ENCODE assay signal across 23 cellular contexts in the genomic region with DNA sequence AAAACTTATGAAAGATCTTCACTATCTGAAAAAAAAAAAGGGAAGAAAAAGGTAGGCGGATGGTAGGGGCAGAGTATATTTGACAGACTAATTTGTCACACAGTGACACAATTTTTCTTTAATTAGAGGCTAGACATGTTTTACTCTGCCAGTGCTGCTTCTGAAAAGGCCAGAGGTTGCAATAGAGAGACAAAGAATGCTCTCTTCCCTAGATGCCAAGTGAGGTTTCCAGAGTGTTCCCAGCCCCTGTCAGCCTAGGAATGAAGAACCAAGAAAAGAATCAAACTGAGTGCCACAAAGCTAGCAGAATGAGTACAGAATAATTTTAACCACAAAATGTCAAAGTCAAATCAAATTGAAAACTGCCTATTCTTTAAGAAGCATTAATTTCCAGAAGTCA. TPM values are rescaled to one million over a fixed set of nuclear protein-coding genes. Genes with fewer than 3 reads are reported as not detected.
A peak's percentile ranks its signal among the peaks of the same experiment; 100 is the strongest.
DNase-seq lines count a peak whose midpoint lies in the region; FAIRE-seq and TF ChIP-seq lines count a peak whose summit lies in the region.
"Had no signal": no experiment of that assay in that cellular context is flagged by ENCODE, and none has a peak within 500 bp of the region (broad histone marks: within the 10 kb centered on the region; RNA-seq: fewer than 3 reads in every experiment).

No MANE protein-coding gene starts in this region.

- intact Hi-C loops in activated CD4-positive, alpha-beta T cell treated with anti-CD3 and anti-CD28 coated beads, Interleukin-2, amount 10 ng/mL, durations not matched to agents 24 days and 14 days (cut with micrococcal nuclease) = no loop called here

- H3K4me3 Mint-ChIP-seq in activated CD4-positive, alpha-beta T cell treated with anti-CD3 and anti-CD28 coated beads, Interleukin-2, amount 10 ng/mL, durations not matched to agents 24 days and 14 days = no peak overlapping the region
- no peak overlapping the region for H3K4me3 Mint-ChIP-seq in HFFc6
- H3K4me3 Mint-ChIP-seq: activated naive CD4-positive, alpha-beta T cell treated with anti-CD3 and anti-CD28 coated beads, Interleukin-2, amount 10 ng/mL, durations not matched to agents 7 days and 5 days; stimulated activated naive B cell treated with anti-CD40 and anti-IgM and Interleukin-4, amounts not matched to agents 10 μg/mL and 1 μg/mL and 100 μg/mL, for 72 hours; T-helper 2 cell treated with Interferon-gamma antibody and Interleukin-4, amounts not matched to agents 5 μg/mL and 100 μg/mL, for 36 hours had no signal

- peaks cover 14% of the 10 kb centered on the region for H3K4me1 Mint-ChIP-seq in activated CD4-positive, alpha-beta T cell treated with anti-CD3 and anti-CD28 coated beads, Interleukin-2, amount 10 ng/mL, durations not matched to agents 24 days and 14 days
- H3K4me1 Mint-ChIP-seq in HFFc6 (ENCODE audit: low read depth) = peaks cover 18% of the 10 kb centered on the region

- no peak for TF ChIP-seq CTCF in HFFc6 (IDR thresholded peaks at IDR 0.05)

- peaks cover 48% of the 10 kb centered on the region for H3K36me3 Mint-ChIP-seq in activated CD4-positive, alpha-beta T cell treated with anti-CD3 and anti-CD28 coated beads, Interleukin-2, amount 10 ng/mL, durations not matched to agents 24 days and 14 days (ENCODE audit: low read depth)
- H3K36me3 Mint-ChIP-seq in HFFc6 (ENCODE audit: low read depth) = peaks cover 37% of the 10 kb centered on the region

- no peaks in the 10 kb centered on the region for H3K27me3 Mint-ChIP-seq in activated CD4-positive, alpha-beta T cell treated with anti-CD3 and anti-CD28 coated beads, Interleukin-2, amount 10 ng/mL, durations not matched to agents 24 days and 14 days
- peaks cover 1% of the 10 kb centered on the region; the same call in 1 of the 2 replicates for H3K27me3 Mint-ChIP-seq in HFFc6 (ENCODE audit: insufficient read depth)
- H3K27me3 Mint-ChIP-seq: activated naive CD4-positive, alpha-beta T cell treated with anti-CD3 and anti-CD28 coated beads, Interleukin-2, amount 10 ng/mL, durations not matched to agents 7 days and 5 days; progenitor cell of endocrine pancreas; stimulated activated naive B cell treated with anti-CD40 and anti-IgM and Interleukin-4, amounts not matched to agents 10 μg/mL and 1 μg/mL and 100 μg/mL, for 72 hours had no signal

- H3K27ac Mint-ChIP-seq in activated CD4-positive, alpha-beta T cell treated with anti-CD3 and anti-CD28 coated beads, Interleukin-2, amount 10 ng/mL, durations not matched to agents 24 days and 14 days = peak overlapping the region; percentile 68
- H3K27ac Mint-ChIP-seq in HFFc6 = peak overlapping the region; percentile 29
- H3K27ac Mint-ChIP-seq: activated naive CD4-positive, alpha-beta T cell treated with anti-CD3 and anti-CD28 coated beads, Interleukin-2, amount 10 ng/mL, durations not matched to agents 7 days and 5 days; stimulated activated naive B cell treated with anti-CD40 and anti-IgM and Interleukin-4, amounts not matched to agents 10 μg/mL and 1 μg/mL and 100 μg/mL, for 72 hours; T-helper 2 cell treated with Interferon-gamma antibody and Interleukin-4, amounts not matched to agents 5 μg/mL and 100 μg/mL, for 36 hours had no signal

- peak; percentile 13 for FAIRE-seq in frontal cortex (lab: Jason Lieb, UNC)
- FAIRE-seq: endometrium had no signal

- no peak for DNase-seq in activated CD4-positive, alpha-beta T cell treated with anti-CD3 and anti-CD28 coated beads, Interleukin-2, amount 10 ng/mL, durations not matched to agents 24 days and 14 days
- DNase-seq in activated CD4-positive, alpha-beta T cell treated with anti-CD3 and anti-CD28 coated beads for 1 hour = no peak
- DNase-seq in HFFc6 = no peak
- no peak for DNase-seq in frontal cortex (ENCODE audit: low spot score in 2 of 2)
- DNase-seq in pons (ENCODE audit: low spot score) = peak; percentile 80
- DNase-seq in hepatic stellate cell (ENCODE audit: low spot score) = no peak
- DNase-seq in NCI-H510A (lab: John Stamatoyannopoulos, UW) = no peak
- DNase-seq in HuH-7.5 (ENCODE audit: low spot score) = no peak
- DNase-seq: activated naive CD4-positive, alpha-beta T cell treated with anti-CD3 and anti-CD28 coated beads, Interleukin-2, amount 10 ng/mL, durations not matched to agents 7 days and 5 days; activated T-cell treated with anti-CD3 and anti-CD28 coated beads, Interleukin-2, amount 50 U/mL, for 48 hours; AML-193; DMS53; H7; MG63; NCI-H1417 treated with DMSO at 0.1 percent for 48 hours; NCI-H2107; NCI-H526; Peyer's patch; stimulated activated CD4-positive, alpha-beta T cell treated with anti-CD3 and anti-CD28 coated beads, Interleukin-2, amount 100 ng/mL, for 24 hours; stimulated activated naive B cell treated with anti-CD40 and anti-IgM and Interleukin-4, amounts not matched to agents 10 μg/mL and 1 μg/mL and 100 μg/mL, for 72 hours had no signal

- no peaks in the 10 kb centered on the region for H3K9me3 Mint-ChIP-seq in activated CD4-positive, alpha-beta T cell treated with anti-CD3 and anti-CD28 coated beads, Interleukin-2, amount 10 ng/mL, durations not matched to agents 24 days and 14 days
- H3K9me3 Mint-ChIP-seq in HFFc6 = no peaks in the 10 kb centered on the region
- H3K9me3 Mint-ChIP-seq: activated naive CD4-positive, alpha-beta T cell treated with anti-CD3 and anti-CD28 coated beads, Interleukin-2, amount 10 ng/mL, durations not matched to agents 7 days and 5 days; stimulated activated naive B cell treated with anti-CD40 and anti-IgM and Interleukin-4, amounts not matched to agents 10 μg/mL and 1 μg/mL and 100 μg/mL, for 72 hours; T-helper 2 cell treated with Interferon-gamma antibody and Interleukin-4, amounts not matched to agents 5 μg/mL and 100 μg/mL, for 36 hours had no signal

RNA-seq across cellular contexts. Expression of a gene that starts 13.0 kb away (rescaled TPM):
- total RNA-seq in activated CD4-positive, alpha-beta T cell treated with anti-CD3 and anti-CD28 coated beads, Interleukin-2, amount 10 ng/mL, durations not matched to agents 24 days and 14 days = 109 and 117 TPM in 2 replicates
- 10 to 100 TPM; 40.9 to 51.3 (median 45.2) TPM for total RNA-seq in HFFc6 (2021; fragmentation: NEBNext Ultra II Directional; extraction: Animal tissue kit (Norgen Biotek cat#: 25700))
- 90.9 TPM for total RNA-seq in frontal cortex

RNA-seq across cellular contexts. Expression of a gene that starts 18.1 kb away (rescaled TPM):
- 13.4 and 14.4 TPM in 2 replicates for total RNA-seq in activated CD4-positive, alpha-beta T cell treated with anti-CD3 and anti-CD28 coated beads, Interleukin-2, amount 10 ng/mL, durations not matched to agents 24 days and 14 days
- total RNA-seq in HFFc6 (2021; fragmentation: NEBNext Ultra II Directional; extraction: Animal tissue kit (Norgen Biotek cat#: 25700)) = 10 to 100 TPM in 4 of 6 experiments, 1 to 10 TPM in 2; 7.3 to 12.8 (median 10.9) TPM
- total RNA-seq in frontal cortex = 11.8 TPM
